ENCODE assay signal across 17 cellular contexts in genomic region chr11:113260096-113260425, GRCh38.
"Had no signal": no experiment of that assay in that cellular context is flagged by ENCODE, and none has a peak within 500 bp of the region (broad histone marks: within the 10 kb centered on the region; RNA-seq: fewer than 3 reads in every experiment).

No MANE protein-coding gene starts in this region.

- ATAC-seq: foreskin keratinocyte, gastroesophageal sphincter, heart left ventricle, left cardiac atrium, left lung, lower lobe of right lung, mucosa of descending colon had no signal

- H3K4me3 ChIP-seq: coronary artery, dorsolateral prefrontal cortex, esophagus muscularis mucosa, gastroesophageal sphincter, heart left ventricle, hepatocyte, left lung, lower lobe of right lung, mucosa of descending colon had no signal

- H3K27ac ChIP-seq: coronary artery, esophagus muscularis mucosa, foreskin keratinocyte, gastroesophageal sphincter, heart left ventricle, hepatocyte, left lung, lower lobe of right lung had no signal

- H3K36me3 ChIP-seq: left lung, lower lobe of right lung had no signal

- H3K4me1 ChIP-seq: gastroesophageal sphincter, left lung, lower lobe of right lung had no signal

- DNase-seq: dermis blood vessel endothelial cell; dorsolateral prefrontal cortex; effector CD4-positive, alpha-beta T cell; effector memory CD4-positive, alpha-beta T cell; foreskin keratinocyte; hypothalamus; immature natural killer cell; left cardiac atrium; left lung; lower lobe of right lung; mesenchymal stem cell; mucosa of descending colon had no signal

- H2AFZ ChIP-seq: hepatocyte had no signal

- H3K4me2 ChIP-seq: hepatocyte had no signal

- H3K27me3 ChIP-seq: dorsolateral prefrontal cortex, esophagus muscularis mucosa, gastroesophageal sphincter, heart left ventricle, hepatocyte, left lung had no signal

- H3K79me2 ChIP-seq: hepatocyte had no signal

- H3K9me3 ChIP-seq: esophagus muscularis mucosa, gastroesophageal sphincter, heart left ventricle, left lung, lower lobe of right lung, mucosa of descending colon had no signal
